ENCODE assay signal across 18 cellular contexts in the genomic region with DNA sequence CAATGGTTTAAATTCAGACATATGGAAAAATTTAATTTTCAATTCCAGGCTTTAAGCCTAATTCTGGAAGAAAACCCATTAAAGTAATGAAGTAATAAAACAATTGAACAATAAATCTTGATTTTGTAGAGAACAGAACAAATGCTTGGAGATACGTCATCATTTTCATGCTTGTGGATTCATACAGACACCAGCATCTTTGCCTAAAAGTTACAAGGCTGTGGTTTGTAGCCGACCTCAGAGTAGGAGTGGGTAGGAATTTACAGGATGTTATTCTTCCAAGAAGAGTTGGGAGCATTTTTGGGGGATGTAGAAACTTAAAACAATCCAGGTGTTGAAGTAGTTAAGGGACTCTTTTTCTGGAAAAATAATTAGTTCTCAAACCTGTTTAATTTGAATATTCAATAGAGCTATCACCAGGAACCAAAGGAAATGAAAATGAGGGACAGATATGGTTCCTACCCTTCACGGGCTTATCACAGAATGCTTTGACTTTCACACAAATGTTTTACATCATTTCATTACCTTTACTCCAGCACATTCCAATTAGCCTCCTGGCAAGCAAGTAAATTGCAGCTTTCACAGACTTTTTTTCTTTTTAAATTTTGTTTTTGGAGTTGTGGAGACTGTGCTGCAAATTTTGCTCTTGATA. TPM values are rescaled to one million over a fixed set of nuclear protein-coding genes. Genes with fewer than 3 reads are reported as not detected.
DNase-seq lines count a peak whose midpoint lies in the region; ATAC-seq, FAIRE-seq and TF ChIP-seq lines count a peak whose summit lies in the region.
"Had no signal": no experiment of that assay in that cellular context is flagged by ENCODE, and none has a peak within 500 bp of the region (broad histone marks: within the 10 kb centered on the region; RNA-seq: fewer than 3 reads in every experiment).

No MANE protein-coding gene starts in this region.

- H3K27me3 ChIP-seq in Loucy (ENCODE audit: insufficient read depth, low read length, poor library complexity, severe bottlenecking) (no peaks in the 10 kb centered on the region), GM12878 (replicated peaks in 1 of 2; ENCODE audit: control insufficient read depth in 2 of 2, insufficient read depth in 2 of 2, low read length in 1 of 2) (no peaks in the 10 kb centered on the region; a peak in 1 of 4 replicates), spleen (replicated peaks in 1 of 7) (no peaks in the 10 kb centered on the region), A673 (replicated peaks; ENCODE audit: insufficient read depth, low read depth, low read length, poor library complexity) (no peaks in the 10 kb centered on the region)
- H3K27me3 ChIP-seq: transverse colon had no signal

- TF ChIP-seq RAD21 in GM12878 (IDR thresholded peaks at IDR 0.05; ENCODE audit: insufficient read depth, low read depth, low read length), result no peak

- no peaks in the 10 kb centered on the region for H3K9me3 Mint-ChIP-seq in activated CD8-positive, alpha-beta memory T cell treated with anti-CD3 and anti-CD28 coated beads, Interleukin-2, amount 10 ng/mL, durations not matched to agents 7 days and 5 days (ENCODE audit: low read depth)
- no peaks in the 10 kb centered on the region for H3K9me3 Mint-ChIP-seq in chondrocyte (ENCODE audit: low read depth)
- H3K9me3 Mint-ChIP-seq: activated T-helper 1 cell treated with anti-CD3 and anti-CD28 coated beads, Interleukin-12 subunit alpha, Interleukin-12 subunit beta, Interleukin-2, Interleukin-4 antibody, amounts not matched to agents 30 ng/mL and 10 ng/mL and 1 ng/mL, durations not matched to agents 14 hours and 24 hours and 36 hours; dendritic cell treated with granulocyte-macrophage colony-stimulating factor and Interleukin-4, amounts not matched to agents 40 ng/mL and 50 ng/mL, for 4 days had no signal

- SMC1A ChIA-PET in GM12878 (lab: Charles Lee; ENCODE audit: uncharacterized antibody, unreplicated experiment), result interaction anchor here (0.6 to 8.2 kb wide), 15 partner anchors 9 to 217 kb away, joined by 3 to 52 read pairs (median 5); a partner anchor contains a TSS

- TF ChIP-seq POLR2A in GM12878 (IDR thresholded peaks at IDR 0.05; ENCODE audit: low read depth, low read length) (no peak), spleen (IDR thresholded peaks at IDR 0.05) (no peak)

- 48% methylated on average over 3 of the region's 3 CpGs for WGBS in GM12878 (ENCODE audit: insufficient coverage, insufficient replicate concordance, low lambda C conversion rate, missing lambda C conversion rate)
- 39 to 57% (median 50%) methylated on average over 3 of the region's 3 CpGs for WGBS in spleen, 5 donors

- CTCF ChIA-PET in activated CD8-positive, alpha-beta memory T cell treated with anti-CD3 and anti-CD28 coated beads, Interleukin-2, amount 10 ng/mL, durations not matched to agents 7 days and 5 days (lab: Charles Lee), result interaction anchor here (1.1 kb wide), 1 partner anchor 9 kb away, joined by 4 read pairs; no protein-coding TSS in a partner anchor
- CTCF ChIA-PET in GM12878 (lab: Yijun Ruan, JAX) (interaction anchor here (0.7 to 2.3 kb wide), 6 partner anchors 33 to 690 kb away, joined by 3 to 10 read pairs (median 6); no protein-coding TSS in a partner anchor), A673 (lab: Charles Lee) (interaction anchor here (0.6 to 0.7 kb wide), 2 partner anchors 241 to 1203 kb away, joined by 4 read pairs; no protein-coding TSS in a partner anchor)

- H3K36me3 Mint-ChIP-seq in activated CD8-positive, alpha-beta memory T cell treated with anti-CD3 and anti-CD28 coated beads, Interleukin-2, amount 10 ng/mL, durations not matched to agents 7 days and 5 days, result no peaks in the 10 kb centered on the region
- H3K36me3 Mint-ChIP-seq in chondrocyte (ENCODE audit: low read depth), result no peaks in the 10 kb centered on the region

- TF ChIP-seq EP300 in GM12878 (IDR thresholded peaks at IDR 0.05; ENCODE audit: borderline replicate concordance in 1 of 2, control insufficient read depth in 1 of 2, low read depth in 2 of 2, low read length in 2 of 2), result no peak

- H3K79me2 ChIP-seq in Loucy (ENCODE audit: insufficient read depth, low read length), result peaks cover 98% of the 10 kb centered on the region
- H3K79me2 ChIP-seq in GM12878 (ENCODE audit: control insufficient read depth, insufficient read depth, low read length), result peaks cover 27% of the 10 kb centered on the region

- no peak overlapping the region for H2AFZ ChIP-seq in Loucy (ENCODE audit: low read length)
- no peak overlapping the region; the same call in 1 of the 2 replicates for H2AFZ ChIP-seq in GM12878 (ENCODE audit: control insufficient read depth, low read depth, low read length)

- H3K9me2 ChIP-seq in Loucy (replicated peaks; ENCODE audit: low read depth, low read length), result no peaks in the 10 kb centered on the region

- RAD21 ChIA-PET in GM12878 (lab: Charles Lee; ENCODE audit: unreplicated experiment), result interaction anchor here (0.7 to 8.9 kb wide), 10 partner anchors 8 to 216 kb away, joined by 3 to 73 read pairs (median 7); a partner anchor contains a TSS

- peaks cover 3% of the 10 kb centered on the region; the same call in 1 of the 2 replicates for H3K36me3 ChIP-seq in Loucy (ENCODE audit: insufficient read depth, low read length)
- H3K36me3 ChIP-seq in GM12878 (ENCODE audit: control insufficient read depth in 2 of 2, insufficient read depth in 2 of 2, low read length in 1 of 2), result no peaks in the 10 kb centered on the region
- H3K36me3 ChIP-seq in spleen, result peaks cover 0 to 9% (median 0%) of the 10 kb centered on the region in 6 donors
- no peaks in the 10 kb centered on the region for H3K36me3 ChIP-seq in A673 (ENCODE audit: insufficient read depth, low read length, poor library complexity, severe bottlenecking)
- H3K36me3 ChIP-seq: transverse colon had no signal

- TF ChIP-seq CTCF in Loucy (conservative IDR thresholded peaks at IDR 0.05; ENCODE audit: low read length), result no peak
- no peak for TF ChIP-seq CTCF in GM12878 (IDR thresholded peaks at IDR 0.05 in 2 of 3, conservative IDR thresholded peaks at IDR 0.05 in 1 of 3; ENCODE audit: control insufficient read depth in 2 of 3, extremely low read depth in 1 of 3, insufficient read depth in 1 of 3, low read depth in 3 of 3, low read length in 3 of 3)
- TF ChIP-seq CTCF in spleen (IDR thresholded peaks at IDR 0.05 in 8 of 11, conservative IDR thresholded peaks at IDR 0.05 in 3 of 11), result no peak
- TF ChIP-seq CTCF in chondrocyte (IDR thresholded peaks at IDR 0.05), result no peak
- no peak for TF ChIP-seq CTCF in A673 (conservative IDR thresholded peaks at IDR 0.05; ENCODE audit: low read depth, low read length)

- peak overlapping the region; percentile 14 for H3K4me3 Mint-ChIP-seq in activated CD8-positive, alpha-beta memory T cell treated with anti-CD3 and anti-CD28 coated beads, Interleukin-2, amount 10 ng/mL, durations not matched to agents 7 days and 5 days
- no peak overlapping the region for H3K4me3 Mint-ChIP-seq in chondrocyte (ENCODE audit: unreplicated experiment)
- H3K4me3 Mint-ChIP-seq: activated T-helper 1 cell treated with anti-CD3 and anti-CD28 coated beads, Interleukin-12 subunit alpha, Interleukin-12 subunit beta, Interleukin-2, Interleukin-4 antibody, amounts not matched to agents 30 ng/mL and 10 ng/mL and 1 ng/mL, durations not matched to agents 14 hours and 24 hours and 36 hours; dendritic cell treated with granulocyte-macrophage colony-stimulating factor and Interleukin-4, amounts not matched to agents 40 ng/mL and 50 ng/mL, for 4 days had no signal

- H3K27ac Mint-ChIP-seq in activated CD8-positive, alpha-beta memory T cell treated with anti-CD3 and anti-CD28 coated beads, Interleukin-2, amount 10 ng/mL, durations not matched to agents 7 days and 5 days, result peak overlapping the region; percentile 34
- no peak overlapping the region for H3K27ac Mint-ChIP-seq in chondrocyte (ENCODE audit: unreplicated experiment)
- H3K27ac Mint-ChIP-seq: activated T-helper 1 cell treated with anti-CD3 and anti-CD28 coated beads, Interleukin-12 subunit alpha, Interleukin-12 subunit beta, Interleukin-2, Interleukin-4 antibody, amounts not matched to agents 30 ng/mL and 10 ng/mL and 1 ng/mL, durations not matched to agents 14 hours and 24 hours and 36 hours; dendritic cell treated with granulocyte-macrophage colony-stimulating factor and Interleukin-4, amounts not matched to agents 40 ng/mL and 50 ng/mL, for 4 days had no signal

- FAIRE-seq in GM12878 (lab: Jason Lieb, UNC), result no peak
- FAIRE-seq: G401.6 had no signal

- no TSS peak for BruUV-seq in GM12878 (replicated peaks; lab: Mats Ljungman, UMichigan)
- no TSS peak for BruUV-seq in A673 (replicated peaks; lab: Mats Ljungman, UMichigan)

- no peak for DNase-seq in activated CD8-positive, alpha-beta memory T cell treated with anti-CD3 and anti-CD28 coated beads, Interleukin-2, amount 10 ng/mL, durations not matched to agents 7 days and 5 days
- DNase-seq in activated CD8-positive, alpha-beta memory T cell treated with anti-CD3 and anti-CD28 coated beads for 24 hours, result no peak
- DNase-seq in GM12878 (ENCODE audit: low read depth, low spot score) (no peak), spleen (no peak), chondrocyte (ENCODE audit: low spot score) (no peak), A673 (ENCODE audit: low spot score) (no peak)
- DNase-seq: activated CD4-positive, alpha-beta T cell treated with anti-CD3 and anti-CD28 coated beads for 36 hours; anterior cingulate cortex; NCI-H146; NCI-H446; stimulated activated CD4-positive, alpha-beta T cell treated with anti-CD3 and anti-CD28 coated beads, Interleukin-2, amount 100 ng/mL, for 24 hours; transverse colon had no signal

- H3F3A ChIP-seq in Loucy (ENCODE audit: low read depth), result peaks cover 6% of the 10 kb centered on the region; the same call in 1 of the 2 replicates

- H3K4me1 Mint-ChIP-seq in activated CD8-positive, alpha-beta memory T cell treated with anti-CD3 and anti-CD28 coated beads, Interleukin-2, amount 10 ng/mL, durations not matched to agents 7 days and 5 days, result peaks cover 46% of the 10 kb centered on the region
- H3K4me1 Mint-ChIP-seq in chondrocyte (ENCODE audit: low read depth), result peaks cover 17% of the 10 kb centered on the region

- in situ Hi-C loops in GM12878 (cut with MboI), result no loop called here

- H3K9ac ChIP-seq in Loucy (ENCODE audit: low read depth, low read length, poor library complexity, severe bottlenecking), result peak overlapping the region; percentile 63
- H3K9ac ChIP-seq in GM12878 (ENCODE audit: control insufficient read depth, insufficient read depth, low read length), result peak overlapping the region; percentile 54

- peaks cover 5% of the 10 kb centered on the region for H3K27me3 Mint-ChIP-seq in activated CD8-positive, alpha-beta memory T cell treated with anti-CD3 and anti-CD28 coated beads, Interleukin-2, amount 10 ng/mL, durations not matched to agents 7 days and 5 days
- H3K27me3 Mint-ChIP-seq in chondrocyte (ENCODE audit: low read depth), result peaks cover 7% of the 10 kb centered on the region

- H3K4me1 ChIP-seq in Loucy (ENCODE audit: insufficient read depth, low read length, poor library complexity, severe bottlenecking) (peaks cover 90% of the 10 kb centered on the region), GM12878 (ENCODE audit: control insufficient read depth, insufficient read depth, low read length) (peaks cover 36% of the 10 kb centered on the region), spleen (peaks cover 30 to 99% (median 80%) of the 10 kb centered on the region in 6 donors), A673 (ENCODE audit: insufficient read depth, low read length, poor library complexity, severe bottlenecking) (peaks cover 25% of the 10 kb centered on the region)

- H3K4me3 ChIP-seq in Loucy (ENCODE audit: low read length, poor library complexity, severe bottlenecking) (peak overlapping the region; percentile 46), GM12878 (peak overlapping the region; percentile 71), spleen (peak overlapping the region in 3 of 8 donors; percentile 47 to 66 (median 49)), A673 (ENCODE audit: low read depth, low read length, poor library complexity, severe bottlenecking) (no peak overlapping the region)
- H3K4me3 ChIP-seq: transverse colon had no signal

- H3K27ac ChIP-seq in GM12878 (ENCODE audit: control insufficient read depth, insufficient read depth) (peak overlapping the region; percentile 57), spleen (peak overlapping the region; percentile 66 to 89 (median 84)), A673 (ENCODE audit: low read depth, low read length, poor library complexity, severe bottlenecking) (no peak overlapping the region)
- H3K27ac ChIP-seq: 22Rv1 had no signal

- no peak for ATAC-seq in activated CD8-positive, alpha-beta memory T cell treated with anti-CD3 and anti-CD28 coated beads, Interleukin-2, amount 10 ng/mL, durations not matched to agents 7 days and 5 days
- ATAC-seq in GM12878, result no peak
- ATAC-seq in GM18861 (IDR thresholded peaks at IDR 0.05; ENCODE audit: unreplicated experiment), result no peak
- ATAC-seq: activated CD4-positive, alpha-beta T cell treated with anti-CD3 and anti-CD28 coated beads for 36 hours had no signal

- H3K9me3 ChIP-seq in Loucy (ENCODE audit: insufficient read depth, low read depth, low read length) (no peaks in the 10 kb centered on the region), GM12878 (replicated peaks; ENCODE audit: control insufficient read depth, insufficient read depth, low read length) (no peaks in the 10 kb centered on the region), spleen (no peaks in the 10 kb centered on the region), A673 (ENCODE audit: low read depth, low read length, poor library complexity, severe bottlenecking) (no peaks in the 10 kb centered on the region)
- H3K9me3 ChIP-seq: transverse colon had no signal

- intact Hi-C loops in GM12878 (cut with micrococcal nuclease; ENCODE audit: unreplicated experiment) (loop anchor here (5.0 kb wide), 1 partner anchor 58 kb away; no protein-coding TSS in a partner anchor), spleen (cut with DNase I; ENCODE audit: low total_unique reads) (no loop called here), A673 (cut with micrococcal nuclease; ENCODE audit: unreplicated experiment) (no loop called here)

- H4K20me1 ChIP-seq in Loucy (ENCODE audit: insufficient read depth, low read length, poor library complexity, severe bottlenecking), result no peaks in the 10 kb centered on the region
- no peaks in the 10 kb centered on the region for H4K20me1 ChIP-seq in GM12878 (ENCODE audit: control insufficient read depth, insufficient read depth)

- H3K4me2 ChIP-seq in Loucy (ENCODE audit: low read depth, low read length, poor library complexity, severe bottlenecking), result peak overlapping the region; percentile 62
- H3K4me2 ChIP-seq in GM12878 (ENCODE audit: control insufficient read depth, insufficient read depth), result peak overlapping the region; percentile 91

- POLR2A ChIA-PET in GM12878 (lab: Charles Lee), result interaction anchor here (0.5 to 3.5 kb wide), 6 partner anchors 10 to 1063 kb away, joined by 3 to 16 read pairs (median 4); no protein-coding TSS in a partner anchor
- POLR2A ChIA-PET in A673 (lab: Charles Lee; ENCODE audit: low non-redundant PET), result no interaction called here

RNA-seq across cellular contexts. Expression of a gene that starts 35.1 kb away (rescaled TPM):
- total RNA-seq in activated CD8-positive, alpha-beta memory T cell treated with anti-CD3 and anti-CD28 coated beads, Interleukin-2, amount 10 ng/mL, durations not matched to agents 7 days and 5 days, result 1 to 10 TPM; 4.6 to 5.1 TPM
- total RNA-seq in GM12878 (2013; cell fraction: nucleolus; rRNA removed), result 150 TPM in 2 replicates
- total RNA-seq in GM12878 (2014; rRNA removed) (7.3 and 10.0 TPM in 2 replicates), GM12878 (2014; rRNA removed; fragmentation: Illumina TruSeq; extraction: Trizol) (4.5 and 4.7 TPM in 2 replicates), GM12878 (2021) (7.3 and 8.3 TPM in 2 replicates), spleen (100 to 1,000 TPM; 130 to 361 (median 197) TPM), chondrocyte (0.87 to 3.7 TPM (median 1.8 TPM) in 3 replicates), A673 (2021) (4.1 and 4.5 TPM in 2 replicates)
- 2.2 TPM for polyA plus RNA-seq in GM12878 (2011; ENCODE audit: low read depth)
- polyA plus RNA-seq in GM12878 (2011; rRNA removed) (15.0 and 17.2 TPM in 2 replicates), GM12878 (2014; fragmentation: Illumina TruSeq; extraction: Trizol) (5.3 and 9.9 TPM in 2 replicates), GM12878 (2014; fragmentation: Nextera tagmentation; extraction: Ambion mirVana) (1 to 10 TPM in 1 of 2 experiments, under 1 TPM in 1; 0.77 to 1.1 TPM), GM12878 (2014; rRNA removed) (3.8 and 6.0 TPM in 2 replicates), GM12878 (2016; fragmentation: Nextera tagmentation; extraction: Ambion mirVana) (1 to 10 TPM; 2.8 to 4.3 TPM), spleen (10 to 100 TPM; 14.2 to 26.7 (median 17.1) TPM)
- 10.9 and 14.1 TPM in 2 replicates for polyA plus RNA-seq in GM12878 (2011; cell fraction: cytosol; rRNA removed)
- polyA plus RNA-seq in GM12878 (2011; cell fraction: nucleus; rRNA removed), result 22.8 and 24.8 TPM in 2 replicates
- 3.2 and 3.6 TPM in 2 replicates for polyA plus RNA-seq in GM12878 (2012)
- 52.1 and 55.8 TPM in 2 replicates for polyA minus RNA-seq in GM12878 (2011; rRNA and poly(A)+ RNA removed)
- polyA minus RNA-seq in GM12878 (2011; cell fraction: cytosol; rRNA and poly(A)+ RNA removed), result 11.5 and 12.0 TPM in 2 replicates
- 58.5 and 77.3 TPM in 2 replicates for polyA minus RNA-seq in GM12878 (2011; cell fraction: nucleus; rRNA and poly(A)+ RNA removed)
